In the genomic region with DNA sequence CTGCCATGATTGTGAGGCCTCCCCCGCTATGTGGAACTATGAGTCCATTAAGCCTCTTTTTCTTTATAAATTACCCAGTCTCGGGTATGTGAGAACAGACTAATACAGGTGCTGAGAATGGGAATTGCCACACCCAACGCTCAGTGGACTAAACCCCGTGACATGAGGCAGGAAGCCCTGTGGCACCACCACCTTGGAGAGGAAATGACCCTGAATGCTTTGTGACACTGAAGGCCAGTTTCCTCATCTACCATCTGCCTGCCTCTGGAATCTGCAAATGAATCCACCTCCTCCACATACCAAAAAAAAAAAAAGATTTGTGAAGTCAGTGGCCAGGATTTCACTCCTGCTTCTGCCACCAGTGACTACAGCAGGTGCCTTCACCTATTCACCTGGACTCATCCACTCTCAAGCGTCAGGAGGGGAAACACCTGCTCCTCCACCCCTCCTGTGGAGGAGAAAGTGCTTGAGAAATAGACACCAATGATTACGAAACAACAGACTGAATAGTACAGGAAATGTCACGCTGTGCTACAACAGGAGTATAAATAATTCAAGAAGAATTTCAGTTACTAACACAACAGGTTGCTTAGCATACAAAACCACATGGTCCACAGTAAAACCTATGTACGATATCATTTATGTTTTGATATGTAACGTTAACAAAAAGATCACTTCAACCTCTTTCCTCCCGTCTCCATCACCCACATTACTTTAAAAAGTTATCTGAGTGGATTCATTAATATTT, we compare ENCODE assay signal across 8 cellular contexts. TPM values are rescaled to one million over a fixed set of nuclear protein-coding genes. Genes with fewer than 3 reads are reported as not detected.
A peak's percentile ranks its signal among the peaks of the same experiment; 100 is the strongest.
DNase-seq lines count a peak whose midpoint lies in the region; ATAC-seq and TF ChIP-seq lines count a peak whose summit lies in the region.

No MANE protein-coding gene starts in this region.

- H3K4me3 Mint-ChIP-seq in CD14-positive monocyte (peak overlapping the region; percentile 43 to 70), MCF 10A (ENCODE audit: unreplicated experiment) (peak overlapping the region; percentile 45)
- no peak overlapping the region for H3K4me3 Mint-ChIP-seq in activated T-helper 1 cell treated with anti-CD3 and anti-CD28 coated beads, Interleukin-12 subunit alpha, Interleukin-12 subunit beta, Interleukin-2, Interleukin-4 antibody, amounts not matched to agents 30 ng/mL and 10 ng/mL and 1 ng/mL, durations not matched to agents 14 hours and 24 hours and 36 hours
- no peak overlapping the region for H3K4me3 Mint-ChIP-seq in activated naive CD4-positive, alpha-beta T cell treated with anti-CD3 and anti-CD28 coated beads for 36 hours

- H3K4me1 Mint-ChIP-seq in CD14-positive monocyte (peaks cover 47% of the 10 kb centered on the region), MCF 10A (ENCODE audit: insufficient read depth, unreplicated experiment) (peaks cover 42% of the 10 kb centered on the region)
- no peaks in the 10 kb centered on the region for H3K4me1 Mint-ChIP-seq in activated T-helper 1 cell treated with anti-CD3 and anti-CD28 coated beads, Interleukin-12 subunit alpha, Interleukin-12 subunit beta, Interleukin-2, Interleukin-4 antibody, amounts not matched to agents 30 ng/mL and 10 ng/mL and 1 ng/mL, durations not matched to agents 14 hours and 24 hours and 36 hours (ENCODE audit: low read depth)
- H3K4me1 Mint-ChIP-seq in activated naive CD4-positive, alpha-beta T cell treated with anti-CD3 and anti-CD28 coated beads for 36 hours (ENCODE audit: low read depth) = no peaks in the 10 kb centered on the region

- H3K36me3 Mint-ChIP-seq in CD14-positive monocyte (peaks cover 12 to 21% of the 10 kb centered on the region in 2 donors), MCF 10A (ENCODE audit: insufficient read depth, unreplicated experiment) (peaks cover 34% of the 10 kb centered on the region)
- H3K36me3 Mint-ChIP-seq in activated T-helper 1 cell treated with anti-CD3 and anti-CD28 coated beads, Interleukin-12 subunit alpha, Interleukin-12 subunit beta, Interleukin-2, Interleukin-4 antibody, amounts not matched to agents 30 ng/mL and 10 ng/mL and 1 ng/mL, durations not matched to agents 14 hours and 24 hours and 36 hours (ENCODE audit: low read depth) = peaks cover 2% of the 10 kb centered on the region
- H3K36me3 Mint-ChIP-seq in activated naive CD4-positive, alpha-beta T cell treated with anti-CD3 and anti-CD28 coated beads for 36 hours (ENCODE audit: low read depth) = peaks cover 26% of the 10 kb centered on the region

- peak; percentile 62 for DNase-seq in CD14-positive monocyte (ENCODE audit: low spot score)
- DNase-seq in NCI-H2081 treated with DMSO at 0.1 percent for 48 hours (lab: John Stamatoyannopoulos, UW) = peak; percentile 81
- peak; percentile 93 for DNase-seq in MCF 10A (ENCODE audit: unreplicated experiment)
- peak; percentile 70 to 77 for DNase-seq in lung microvascular endothelial cell (ENCODE audit: low read depth in 2 of 2)
- DNase-seq in epidermal melanocyte (ENCODE audit: insufficient read length, low spot score) = no peak
- DNase-seq in activated T-helper 1 cell treated with anti-CD3 and anti-CD28 coated beads, Interleukin-12 subunit alpha, Interleukin-12 subunit beta, Interleukin-2, Interleukin-4 antibody, amounts not matched to agents 30 ng/mL and 10 ng/mL and 1 ng/mL, durations not matched to agents 14 hours and 24 hours and 36 hours (ENCODE audit: low spot score) = no peak
- DNase-seq in activated naive CD4-positive, alpha-beta T cell treated with anti-CD3 and anti-CD28 coated beads for 36 hours = no peak

- no TSS peak for BruUV-seq in MCF 10A (replicated peaks; lab: Mats Ljungman, UMichigan)

- POLR2A ChIA-PET in MCF 10A (lab: Yijun Ruan, JAX) = no interaction called here

- intact Hi-C loops in CD14-positive monocyte (cut with micrococcal nuclease) = loop anchor here (5.0 kb wide), 2 partner anchors 33 to 43 kb away; partner anchors contain the start of gene NT5DC3 (in 1 of the 2)
- intact Hi-C loops in MCF 10A (cut with micrococcal nuclease) = no loop called here
- intact Hi-C loops in activated T-helper 1 cell treated with anti-CD3 and anti-CD28 coated beads, Interleukin-12 subunit alpha, Interleukin-12 subunit beta, Interleukin-2, Interleukin-4 antibody, amounts not matched to agents 30 ng/mL and 10 ng/mL and 1 ng/mL, durations not matched to agents 14 hours and 24 hours and 36 hours (cut with micrococcal nuclease) = no loop called here
- intact Hi-C loops in activated naive CD4-positive, alpha-beta T cell treated with anti-CD3 and anti-CD28 coated beads for 36 hours (cut with micrococcal nuclease) = no loop called here

- H3K27ac Mint-ChIP-seq in CD14-positive monocyte = peak overlapping the region; percentile 79 to 94 (median 88)
- H3K27ac Mint-ChIP-seq in MCF 10A (ENCODE audit: low read depth, unreplicated experiment) = peak overlapping the region; percentile 78
- no peak overlapping the region for H3K27ac Mint-ChIP-seq in activated T-helper 1 cell treated with anti-CD3 and anti-CD28 coated beads, Interleukin-12 subunit alpha, Interleukin-12 subunit beta, Interleukin-2, Interleukin-4 antibody, amounts not matched to agents 30 ng/mL and 10 ng/mL and 1 ng/mL, durations not matched to agents 14 hours and 24 hours and 36 hours
- H3K27ac Mint-ChIP-seq in activated naive CD4-positive, alpha-beta T cell treated with anti-CD3 and anti-CD28 coated beads for 36 hours = no peak overlapping the region

- CTCF ChIA-PET in MCF 10A (lab: Yijun Ruan, JAX) = no interaction called here
- CTCF ChIA-PET in activated naive CD4-positive, alpha-beta T cell treated with anti-CD3 and anti-CD28 coated beads for 36 hours (lab: Charles Lee) = no interaction called here

- TF ChIP-seq CTCF in CD14-positive monocyte (IDR thresholded peaks at IDR 0.05) = no peak
- no peak for TF ChIP-seq CTCF in MCF 10A (IDR thresholded peaks at IDR 0.05; ENCODE audit: unreplicated experiment)

- H3K9me3 Mint-ChIP-seq in CD14-positive monocyte = peaks cover 0 to 6% (median 3%) of the 10 kb centered on the region in 7 donors
- no peaks in the 10 kb centered on the region for H3K9me3 Mint-ChIP-seq in MCF 10A (ENCODE audit: unreplicated experiment)
- no peaks in the 10 kb centered on the region for H3K9me3 Mint-ChIP-seq in activated T-helper 1 cell treated with anti-CD3 and anti-CD28 coated beads, Interleukin-12 subunit alpha, Interleukin-12 subunit beta, Interleukin-2, Interleukin-4 antibody, amounts not matched to agents 30 ng/mL and 10 ng/mL and 1 ng/mL, durations not matched to agents 14 hours and 24 hours and 36 hours
- no peaks in the 10 kb centered on the region for H3K9me3 Mint-ChIP-seq in activated naive CD4-positive, alpha-beta T cell treated with anti-CD3 and anti-CD28 coated beads for 36 hours

- peaks cover 0 to 3% (median 2%) of the 10 kb centered on the region in 3 donors for H3K27me3 Mint-ChIP-seq in CD14-positive monocyte (ENCODE audit: low read depth in 3 of 3)
- H3K27me3 Mint-ChIP-seq in MCF 10A (ENCODE audit: insufficient read depth, unreplicated experiment) = no peaks in the 10 kb centered on the region
- no peaks in the 10 kb centered on the region for H3K27me3 Mint-ChIP-seq in activated T-helper 1 cell treated with anti-CD3 and anti-CD28 coated beads, Interleukin-12 subunit alpha, Interleukin-12 subunit beta, Interleukin-2, Interleukin-4 antibody, amounts not matched to agents 30 ng/mL and 10 ng/mL and 1 ng/mL, durations not matched to agents 14 hours and 24 hours and 36 hours (ENCODE audit: insufficient read depth)
- no peaks in the 10 kb centered on the region for H3K27me3 Mint-ChIP-seq in activated naive CD4-positive, alpha-beta T cell treated with anti-CD3 and anti-CD28 coated beads for 36 hours (ENCODE audit: low read depth)

- no peak for ATAC-seq in HG02588 (IDR thresholded peaks at IDR 0.05; ENCODE audit: unreplicated experiment)

RNA-seq across cellular contexts. Expression of gene NT5DC3, which starts 41.4 kb away (rescaled TPM):
- under 1 TPM; 0.27 to 0.93 TPM for polyA plus RNA-seq in CD14-positive monocyte
- total RNA-seq in MCF 10A (2022) = 15.1 and 18.3 TPM in 2 replicates
- 3.5 and 9.5 TPM in 2 replicates for total RNA-seq in lung microvascular endothelial cell
- 13.2 and 14.2 TPM in 2 replicates for total RNA-seq in activated T-helper 1 cell treated with anti-CD3 and anti-CD28 coated beads, Interleukin-12 subunit alpha, Interleukin-12 subunit beta, Interleukin-2, Interleukin-4 antibody, amounts not matched to agents 30 ng/mL and 10 ng/mL and 1 ng/mL, durations not matched to agents 14 hours and 24 hours and 36 hours
- 1 to 10 TPM; 6.0 to 6.4 TPM for total RNA-seq in activated naive CD4-positive, alpha-beta T cell treated with anti-CD3 and anti-CD28 coated beads for 36 hours

Comparison
In these comparisons a context has a peak if more than half of its experiments do, and no peak if none do; other contexts are left out.
1. DNase-seq: peak in CD14-positive monocyte (single experiment), NCI-H2081 treated with DMSO at 0.1 percent for 48 hours (single experiment), MCF 10A (single experiment) and lung microvascular endothelial cell (2 of 2); none in epidermal melanocyte (single experiment), activated T-helper 1 cell treated with anti-CD3 and anti-CD28 coated beads, Interleukin-12 subunit alpha, Interleukin-12 subunit beta, Interleukin-2, Interleukin-4 antibody, amounts not matched to agents 30 ng/mL and 10 ng/mL and 1 ng/mL, durations not matched to agents 14 hours and 24 hours and 36 hours (single experiment) and activated naive CD4-positive, alpha-beta T cell treated with anti-CD3 and anti-CD28 coated beads for 36 hours (single experiment).
2. H3K27ac Mint-ChIP-seq: peak in CD14-positive monocyte (7 of 7) and MCF 10A (single experiment); none in activated T-helper 1 cell treated with anti-CD3 and anti-CD28 coated beads, Interleukin-12 subunit alpha, Interleukin-12 subunit beta, Interleukin-2, Interleukin-4 antibody, amounts not matched to agents 30 ng/mL and 10 ng/mL and 1 ng/mL, durations not matched to agents 14 hours and 24 hours and 36 hours (single experiment) and activated naive CD4-positive, alpha-beta T cell treated with anti-CD3 and anti-CD28 coated beads for 36 hours (single experiment).
3. H3K4me3 Mint-ChIP-seq: peak in CD14-positive monocyte (2 of 2) and MCF 10A (single experiment); none in activated T-helper 1 cell treated with anti-CD3 and anti-CD28 coated beads, Interleukin-12 subunit alpha, Interleukin-12 subunit beta, Interleukin-2, Interleukin-4 antibody, amounts not matched to agents 30 ng/mL and 10 ng/mL and 1 ng/mL, durations not matched to agents 14 hours and 24 hours and 36 hours (single experiment) and activated naive CD4-positive, alpha-beta T cell treated with anti-CD3 and anti-CD28 coated beads for 36 hours (single experiment).
4. intact Hi-C loops: an anchor here in CD14-positive monocyte (5.0 kb wide); none called in MCF 10A, activated T-helper 1 cell treated with anti-CD3 and anti-CD28 coated beads, Interleukin-12 subunit alpha, Interleukin-12 subunit beta, Interleukin-2, Interleukin-4 antibody, amounts not matched to agents 30 ng/mL and 10 ng/mL and 1 ng/mL, durations not matched to agents 14 hours and 24 hours and 36 hours and activated naive CD4-positive, alpha-beta T cell treated with anti-CD3 and anti-CD28 coated beads for 36 hours.